15 cellular contexts compared by ENCODE assay signal in the genomic region with DNA sequence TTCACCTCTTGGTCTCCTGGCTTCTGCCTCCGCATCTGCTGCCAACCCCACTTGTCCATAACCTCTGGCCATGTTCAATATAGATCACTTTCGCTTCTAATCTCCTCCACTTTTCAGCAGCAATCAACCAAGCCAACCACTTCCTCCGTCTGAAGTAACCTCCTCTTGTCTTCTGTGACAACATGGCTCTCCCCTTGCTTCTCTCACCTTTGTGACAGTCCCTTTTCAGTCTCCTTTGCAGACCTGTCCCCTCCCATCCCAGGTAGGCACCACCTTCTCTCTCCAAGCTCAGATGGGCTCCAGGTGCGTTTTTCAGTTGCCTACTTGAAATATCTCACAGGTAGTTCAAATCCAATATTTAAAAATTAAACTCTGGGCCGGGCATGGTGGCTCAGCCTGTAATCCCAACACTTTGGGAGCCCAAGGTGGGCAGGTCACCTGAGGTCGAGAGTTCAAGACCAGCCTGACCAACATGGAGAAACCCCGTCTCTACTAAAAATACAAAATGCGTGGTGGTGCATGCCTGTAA. TPM values are rescaled to one million over a fixed set of nuclear protein-coding genes. Genes with fewer than 3 reads are reported as not detected.
DNase-seq lines count a peak whose midpoint lies in the region; ATAC-seq, FAIRE-seq and TF ChIP-seq lines count a peak whose summit lies in the region.
"Had no signal": no experiment of that assay in that cellular context is flagged by ENCODE, and none has a peak within 500 bp of the region (broad histone marks: within the 10 kb centered on the region; RNA-seq: fewer than 3 reads in every experiment).

No MANE protein-coding gene starts in this region.

- no peak overlapping the region for H2AFZ ChIP-seq in HepG2 (ENCODE audit: low read length)

- peak overlapping the region; percentile 59 for H3K4me3 Mint-ChIP-seq in central memory CD8-positive, alpha-beta T cell

- no TSS peak for BruUV-seq in HepG2 (replicated peaks; lab: Mats Ljungman, UMichigan)

- no peaks in the 10 kb centered on the region for H3K27me3 Mint-ChIP-seq in central memory CD8-positive, alpha-beta T cell

- no peaks in the 10 kb centered on the region for H4K20me1 ChIP-seq in HepG2 (ENCODE audit: insufficient read depth, low read length)

- TF ChIP-seq RAD21 in HepG2 (CRISPR knock-in tag; IDR thresholded peaks at IDR 0.05) = no peak

- H3K4me2 ChIP-seq in HepG2 (ENCODE audit: low read depth, low read length) = no peak overlapping the region

- H3K4me1 ChIP-seq in HepG2 (ENCODE audit: insufficient read depth, low read length) (peaks cover 84% of the 10 kb centered on the region), right lobe of liver (peaks cover 2 to 47% (median 21%) of the 10 kb centered on the region in 4 donors), Peyer's patch (peaks cover 3 to 37% (median 19%) of the 10 kb centered on the region in 4 donors), upper lobe of right lung (peaks cover 19% of the 10 kb centered on the region)
- H3K4me1 ChIP-seq: BE2C had no signal

- H3K9me3 ChIP-seq in HepG2 (ENCODE audit: low read length) = no peaks in the 10 kb centered on the region
- H3K9me3 ChIP-seq in right lobe of liver = no peaks in the 10 kb centered on the region
- H3K9me3 ChIP-seq in Peyer's patch = no peaks in the 10 kb centered on the region
- no peaks in the 10 kb centered on the region for H3K9me3 ChIP-seq in upper lobe of right lung
- H3K9me3 ChIP-seq: BE2C, stomach had no signal

- intact Hi-C loops in HepG2 (cut with micrococcal nuclease; ENCODE audit: unreplicated experiment) = no loop called here
- intact Hi-C loops in right lobe of liver (cut with DNase I) = no loop called here
- intact Hi-C loops in upper lobe of right lung (cut with DNase I) = no loop called here

- H3K27me3 ChIP-seq in HepG2 (ENCODE audit: control insufficient read depth in 1 of 2, insufficient read depth in 2 of 2, low read length in 2 of 2) (no peaks in the 10 kb centered on the region; a peak in 2 of 5 replicates), right lobe of liver (no peaks in the 10 kb centered on the region), Peyer's patch (no peaks in the 10 kb centered on the region), upper lobe of right lung (no peaks in the 10 kb centered on the region)
- H3K27me3 ChIP-seq: BE2C, stomach had no signal

- peaks cover 9% of the 10 kb centered on the region for H3K36me3 Mint-ChIP-seq in central memory CD8-positive, alpha-beta T cell (ENCODE audit: insufficient read depth)

- TF ChIP-seq CTCF in HepG2 (CRISPR knock-in tag; IDR thresholded peaks at IDR 0.05) (no peak), right lobe of liver (IDR thresholded peaks at IDR 0.05) (no peak), Peyer's patch (IDR thresholded peaks at IDR 0.05) (no peak), upper lobe of right lung (IDR thresholded peaks at IDR 0.05) (no peak)

- no peak overlapping the region for H3K9ac ChIP-seq in HepG2 (ENCODE audit: insufficient read depth, low read depth, low read length)

- H3K4me3 ChIP-seq in HepG2 (replicated peaks in 1 of 3; ENCODE audit: insufficient read depth in 1 of 3, low read depth in 2 of 3, low read length in 3 of 3) = no peak overlapping the region
- H3K4me3 ChIP-seq in right lobe of liver = no peak overlapping the region
- H3K4me3 ChIP-seq in Peyer's patch = peak overlapping the region in 1 of 4 donors; percentile 6
- no peak overlapping the region for H3K4me3 ChIP-seq in upper lobe of right lung
- H3K4me3 ChIP-seq: stomach had no signal

- H3K36me3 ChIP-seq in HepG2 (replicated peaks in 1 of 2; ENCODE audit: control insufficient read depth in 1 of 2, insufficient read depth in 2 of 2, low read length in 2 of 2) (no peaks in the 10 kb centered on the region), right lobe of liver (no peaks in the 10 kb centered on the region), Peyer's patch (no peaks in the 10 kb centered on the region), upper lobe of right lung (no peaks in the 10 kb centered on the region)
- H3K36me3 ChIP-seq: BE2C, stomach had no signal

- H3K4me1 Mint-ChIP-seq in central memory CD8-positive, alpha-beta T cell = peaks cover 74% of the 10 kb centered on the region

- H3K79me2 ChIP-seq in HepG2 (ENCODE audit: insufficient read depth, low read length) = no peaks in the 10 kb centered on the region

- H3K9me3 Mint-ChIP-seq in central memory CD8-positive, alpha-beta T cell = no peaks in the 10 kb centered on the region

- CTCF ChIA-PET in HepG2 (lab: Yijun Ruan, JAX; ENCODE audit: low intra/inter-chr PET ratio, low total read pairs) = no interaction called here

- peak overlapping the region; percentile 84 for H3K27ac Mint-ChIP-seq in central memory CD8-positive, alpha-beta T cell (ENCODE audit: low read depth)

- TF ChIP-seq EP300 in HepG2 (IDR thresholded peaks at IDR 0.05; ENCODE audit: low read depth in 2 of 2, low read length in 2 of 2) = no peak
- TF ChIP-seq EP300 in HepG2 (CRISPR knock-in tag; IDR thresholded peaks at IDR 0.05; ENCODE audit: borderline replicate concordance) = no peak

- WGBS in HepG2 (ENCODE audit: low lambda C conversion rate) = 90% methylated on average over 8 of the region's 8 CpGs
- 83% methylated on average over 7 of the region's 8 CpGs for WGBS in right lobe of liver (ENCODE audit: insufficient coverage, low coverage, low lambda C conversion rate, missing lambda C conversion rate)

- POLR2A ChIA-PET in HepG2 (lab: Yijun Ruan, JAX) = interaction anchor here (4.5 to 5.0 kb wide), 4 partner anchors 12 to 43 kb away, joined by 38 to 103 read pairs (median 82); partner anchors contain the start of gene IL1RN

- in situ Hi-C loops in HepG2 (cut with HindIII; ENCODE audit: extremely low pct_ligation_motif_present, low pct_unique_long_range_greater_than_20kb) = no loop called here

- FAIRE-seq in HepG2 (lab: Jason Lieb, UNC) = no peak

- TF ChIP-seq POLR2A in HepG2 (IDR thresholded peaks at IDR 0.05; ENCODE audit: insufficient read depth in 1 of 2, low read depth in 2 of 2, low read length in 2 of 2) = no peak
- TF ChIP-seq POLR2A in right lobe of liver (IDR thresholded peaks at IDR 0.05) = no peak
- TF ChIP-seq POLR2A in Peyer's patch (IDR thresholded peaks at IDR 0.05) = no peak

- H3K27ac ChIP-seq in HepG2 (ENCODE audit: extremely low read length, insufficient read depth, low read length) (no peak overlapping the region), right lobe of liver (peak overlapping the region in 1 of 3 donors; percentile 4), Peyer's patch (peak overlapping the region; percentile 30 to 86 (median 64)), upper lobe of right lung (peak overlapping the region; percentile 30)

- ATAC-seq in HepG2 = no peak
- ATAC-seq in right lobe of liver = no peak
- peak; percentile 58 for ATAC-seq in central memory CD8-positive, alpha-beta T cell (replicated peaks; ENCODE audit: extremely low read depth, poor library complexity, severe bottlenecking)
- ATAC-seq in upper lobe of right lung = no peak
- no peak for ATAC-seq in HG02938 (IDR thresholded peaks at IDR 0.05; ENCODE audit: unreplicated experiment)
- no peak for ATAC-seq in GM21390 (IDR thresholded peaks at IDR 0.05; ENCODE audit: unreplicated experiment)

- DNase-seq in HepG2 (ENCODE audit: low spot score) = no peak
- DNase-seq in right lobe of liver = no peak
- DNase-seq in Peyer's patch = peak; percentile 18 to 62 (median 50)
- no peak for DNase-seq in central memory CD8-positive, alpha-beta T cell (ENCODE audit: low spot score in 2 of 2)
- no peak for DNase-seq in upper lobe of right lung
- no peak for DNase-seq in HCEC 1CT
- DNase-seq: BE2C, cortex of kidney, IMR-90, NCI-H187, SIG-M5, stomach had no signal

RNA-seq across cellular contexts. Expression of gene PSD4, which starts 4.7 kb away (rescaled TPM):
- total RNA-seq in HepG2 (2016; rRNA removed; fragmentation: Illumina TruSeq; extraction: Trizol) (8.6 and 9.4 TPM in 2 replicates), right lobe of liver (10 to 100 TPM; 38.0 to 77.8 (median 58.7) TPM), Peyer's patch (100 to 1,000 TPM; 125 to 284 (median 212) TPM), upper lobe of right lung (37.8 TPM)
- total RNA-seq in HepG2 (2016; cell fraction: cytosol; rRNA removed; fragmentation: Illumina TruSeq; extraction: Trizol; ENCODE audit: low read depth) = 1.8 and 2.1 TPM in 2 replicates
- 6.4 and 9.6 TPM in 2 replicates for total RNA-seq in HepG2 (2016; cell fraction: insoluble cytoplasmic fraction; rRNA removed; fragmentation: Illumina TruSeq; extraction: Trizol)
- 4.3 and 5.2 TPM in 2 replicates for total RNA-seq in HepG2 (2016; cell fraction: membrane; rRNA removed; fragmentation: Illumina TruSeq; extraction: Trizol)
- total RNA-seq in HepG2 (2016; cell fraction: nucleus; rRNA removed; fragmentation: Illumina TruSeq; extraction: Trizol) = 10.2 and 10.4 TPM in 2 replicates
- polyA plus RNA-seq in HepG2 (2011; rRNA removed) = 5.8 and 9.1 TPM in 2 replicates
- 4.3 and 4.7 TPM in 2 replicates for polyA plus RNA-seq in HepG2 (2011; cell fraction: cytosol; rRNA removed)
- 34.6 and 36.0 TPM in 2 replicates for polyA plus RNA-seq in HepG2 (2011; cell fraction: nucleus; rRNA removed)
- 9.7 and 12.9 TPM in 2 replicates for polyA plus RNA-seq in HepG2 (2012)
- polyA plus RNA-seq in HepG2 (2016; cell fraction: cytosol; fragmentation: Illumina TruSeq; extraction: Trizol; ENCODE audit: low read depth) = 1.3 TPM in 2 replicates
- polyA plus RNA-seq in HepG2 (2016; cell fraction: insoluble cytoplasmic fraction; fragmentation: Illumina TruSeq; extraction: Trizol; ENCODE audit: low read depth) = 4.3 and 6.8 TPM in 2 replicates
- 3.3 TPM in 2 replicates for polyA plus RNA-seq in HepG2 (2016; cell fraction: membrane; fragmentation: Illumina TruSeq; extraction: Trizol; ENCODE audit: low read depth)
- 14.7 and 15.0 TPM in 2 replicates for polyA plus RNA-seq in HepG2 (2016; cell fraction: nucleus; fragmentation: Illumina TruSeq; extraction: Trizol; ENCODE audit: insufficient read depth, low read depth)
- 3.6 and 13.9 TPM in 2 replicates for polyA minus RNA-seq in HepG2 (2011; rRNA and poly(A)+ RNA removed; ENCODE audit: low replicate concordance)
- 5.2 and 5.3 TPM in 2 replicates for polyA minus RNA-seq in HepG2 (2011; cell fraction: cytosol; rRNA and poly(A)+ RNA removed)
- polyA minus RNA-seq in HepG2 (2011; cell fraction: nucleus; rRNA and poly(A)+ RNA removed) = 11.6 and 16.2 TPM in 2 replicates
- total RNA-seq: G401 had no signal

RNA-seq across cellular contexts. Expression of gene IL1RN, which starts 41.7 kb away (rescaled TPM):
- total RNA-seq in HepG2 (2016; rRNA removed; fragmentation: Illumina TruSeq; extraction: Trizol) = 21.1 and 21.2 TPM in 2 replicates
- total RNA-seq in HepG2 (2016; cell fraction: cytosol; rRNA removed; fragmentation: Illumina TruSeq; extraction: Trizol; ENCODE audit: low read depth) = 6.3 and 8.3 TPM in 2 replicates
- 21.0 and 24.7 TPM in 2 replicates for total RNA-seq in HepG2 (2016; cell fraction: insoluble cytoplasmic fraction; rRNA removed; fragmentation: Illumina TruSeq; extraction: Trizol)
- total RNA-seq in HepG2 (2016; cell fraction: membrane; rRNA removed; fragmentation: Illumina TruSeq; extraction: Trizol) = 18.1 and 19.8 TPM in 2 replicates
- total RNA-seq in HepG2 (2016; cell fraction: nucleus; rRNA removed; fragmentation: Illumina TruSeq; extraction: Trizol) = 16.3 and 16.9 TPM in 2 replicates
- 101 and 142 TPM in 2 replicates for polyA plus RNA-seq in HepG2 (2011; rRNA removed)
- 92.3 and 115 TPM in 2 replicates for polyA plus RNA-seq in HepG2 (2011; cell fraction: cytosol; rRNA removed)
- polyA plus RNA-seq in HepG2 (2011; cell fraction: nucleus; rRNA removed) = 29.8 and 45.4 TPM in 2 replicates
- 96.1 and 98.3 TPM in 2 replicates for polyA plus RNA-seq in HepG2 (2012)
- 12.2 and 14.7 TPM in 2 replicates for polyA plus RNA-seq in HepG2 (2016; cell fraction: cytosol; fragmentation: Illumina TruSeq; extraction: Trizol; ENCODE audit: low read depth)
- polyA plus RNA-seq in HepG2 (2016; cell fraction: insoluble cytoplasmic fraction; fragmentation: Illumina TruSeq; extraction: Trizol; ENCODE audit: low read depth) = 46.6 and 48.4 TPM in 2 replicates
- 32.1 and 33.8 TPM in 2 replicates for polyA plus RNA-seq in HepG2 (2016; cell fraction: membrane; fragmentation: Illumina TruSeq; extraction: Trizol; ENCODE audit: low read depth)
- polyA plus RNA-seq in HepG2 (2016; cell fraction: nucleus; fragmentation: Illumina TruSeq; extraction: Trizol; ENCODE audit: insufficient read depth, low read depth) = 23.4 and 24.9 TPM in 2 replicates
- 0.42 and 94.0 TPM in 2 replicates for polyA minus RNA-seq in HepG2 (2011; rRNA and poly(A)+ RNA removed; ENCODE audit: low replicate concordance)
- polyA minus RNA-seq in HepG2 (2011; cell fraction: cytosol; rRNA and poly(A)+ RNA removed) = 35.5 and 37.1 TPM in 2 replicates
- polyA minus RNA-seq in HepG2 (2011; cell fraction: nucleus; rRNA and poly(A)+ RNA removed) = 29.4 and 42.8 TPM in 2 replicates
- total RNA-seq in right lobe of liver = 10 to 100 TPM; 14.5 to 98.1 (median 43.9) TPM
- 10 to 100 TPM in 2 of 4 donors, 1 to 10 TPM in 1, not detected in 1; 8.0 to 42.7 (median 17.7) TPM for total RNA-seq in Peyer's patch
- total RNA-seq in upper lobe of right lung = 41.7 TPM
- total RNA-seq: G401, IMR-90 had no signal
- polyA plus RNA-seq: IMR-90 had no signal

Comparison
In these comparisons a context has a peak if more than half of its experiments do, and no peak if none do; other contexts are left out.
1. DNase-seq: peak in Peyer's patch (3 of 3); none in HepG2 (single experiment), right lobe of liver (0 of 3), central memory CD8-positive, alpha-beta T cell (0 of 2), upper lobe of right lung (single experiment) and HCEC 1CT (single experiment).